In genomic region chr22:50544078-50544745, GRCh38 we compare ENCODE assay signal across 8 cellular contexts. TPM values are rescaled to one million over a fixed set of nuclear protein-coding genes. Genes with fewer than 3 reads are reported as not detected.
DNase-seq lines count a peak whose midpoint lies in the region; ATAC-seq and TF ChIP-seq lines count a peak whose summit lies in the region.

No MANE protein-coding gene starts in this region.

- H3F3A ChIP-seq in smooth muscle cell (ENCODE audit: low read depth) = peaks cover 3% of the 10 kb centered on the region

- 0 out of 2 replicates have a peak overlapping the region, but pooled peaks have one; percentile 29 for H3K4me3 ChIP-seq in ACC112 (ENCODE audit: low read depth, low read length)
- no peak overlapping the region for H3K4me3 ChIP-seq in RWPE2 (ENCODE audit: severe bottlenecking)
- H3K4me3 ChIP-seq in right cardiac atrium (ENCODE audit: low read length) = no peak overlapping the region
- peak overlapping the region; percentile 35 for H3K4me3 ChIP-seq in smooth muscle cell

- ATAC-seq in RWPE2 (ENCODE audit: low read depth) (no peak), right cardiac atrium (peak; percentile 61 to 67), GM18909 (IDR thresholded peaks at IDR 0.05; ENCODE audit: poor library complexity, unreplicated experiment) (no peak)
- ATAC-seq in activated naive CD8-positive, alpha-beta T cell treated with anti-CD3 and anti-CD28 coated beads, Interleukin-2, amount 50 U/mL, for 24 hours = peak; percentile 65

- H3K4me3 Mint-ChIP-seq in activated naive CD8-positive, alpha-beta T cell treated with anti-CD3 and anti-CD28 coated beads, Interleukin-2, amount 50 U/mL, for 24 hours = peak overlapping the region; percentile 55

- H3K36me3 Mint-ChIP-seq in activated naive CD8-positive, alpha-beta T cell treated with anti-CD3 and anti-CD28 coated beads, Interleukin-2, amount 50 U/mL, for 24 hours (ENCODE audit: low read depth) = peaks cover 8% of the 10 kb centered on the region

- H3K36me3 ChIP-seq in ACC112 (ENCODE audit: insufficient read depth, low read length) (no peaks in the 10 kb centered on the region), RWPE2 (ENCODE audit: low read depth) (no peaks in the 10 kb centered on the region), smooth muscle cell (ENCODE audit: low read depth) (no peaks in the 10 kb centered on the region)

- peaks cover 36% of the 10 kb centered on the region for H3K4me1 ChIP-seq in ACC112 (ENCODE audit: control insufficient read depth, insufficient read depth, low read length, unreplicated experiment)
- peaks cover 30% of the 10 kb centered on the region for H3K4me1 ChIP-seq in RWPE2 (ENCODE audit: insufficient read depth, poor library complexity, severe bottlenecking)
- H3K4me1 ChIP-seq in right cardiac atrium (ENCODE audit: control insufficient read depth, insufficient read depth, low read length) = no peaks in the 10 kb centered on the region
- H3K4me1 ChIP-seq in smooth muscle cell (ENCODE audit: low read depth) = peaks cover 18% of the 10 kb centered on the region

- WGBS in right cardiac atrium = 4% methylated on average over 52 of the region's 52 CpGs
- WGBS in smooth muscle cell (ENCODE audit: low lambda C conversion rate) = 12% methylated on average over 52 of the region's 52 CpGs

- H3K27ac ChIP-seq in ACC112 (ENCODE audit: low read depth, low read length) (peak overlapping the region; percentile 12; the same call in 1 of the 2 replicates), RWPE2 (ENCODE audit: poor library complexity, severe bottlenecking) (peak overlapping the region; percentile 11), right cardiac atrium (ENCODE audit: low read length) (no peak overlapping the region), smooth muscle cell (ENCODE audit: low read depth) (peak overlapping the region; percentile 47)

- no peaks in the 10 kb centered on the region for H3K27me3 Mint-ChIP-seq in activated naive CD8-positive, alpha-beta T cell treated with anti-CD3 and anti-CD28 coated beads, Interleukin-2, amount 50 U/mL, for 24 hours

- peak overlapping the region; percentile 47 for H3K9ac ChIP-seq in smooth muscle cell (ENCODE audit: low read depth)

- intact Hi-C loops in right cardiac atrium (cut with DNase I) = no loop called here

- peaks cover 64% of the 10 kb centered on the region for H3K4me1 Mint-ChIP-seq in activated naive CD8-positive, alpha-beta T cell treated with anti-CD3 and anti-CD28 coated beads, Interleukin-2, amount 50 U/mL, for 24 hours

- peak; percentile 27 for TF ChIP-seq POLR2A in GM19099 (IDR thresholded peaks at IDR 0.05; ENCODE audit: extremely low read depth, insufficient read length, low read depth)

- H3K27ac Mint-ChIP-seq in activated naive CD8-positive, alpha-beta T cell treated with anti-CD3 and anti-CD28 coated beads, Interleukin-2, amount 50 U/mL, for 24 hours = peak overlapping the region; percentile 73

- peak overlapping the region; percentile 81 for H2AFZ ChIP-seq in ACC112 (ENCODE audit: low read length, unreplicated experiment)
- H2AFZ ChIP-seq in smooth muscle cell (ENCODE audit: low read depth) = peak overlapping the region; percentile 75

- no peaks in the 10 kb centered on the region for H3K9me3 ChIP-seq in RWPE2 (ENCODE audit: severe bottlenecking)
- no peaks in the 10 kb centered on the region for H3K9me3 ChIP-seq in right cardiac atrium (ENCODE audit: control insufficient read depth, low read length)
- H3K9me3 ChIP-seq in smooth muscle cell (replicated peaks; ENCODE audit: low read depth) = no peaks in the 10 kb centered on the region

- DNase-seq in RWPE2 (ENCODE audit: low spot score) (no peak), right cardiac atrium (peak; percentile 81 to 92 (median 91)), smooth muscle cell (lab: John Stamatoyannopoulos, UW; ENCODE audit: unreplicated experiment) (peak; percentile 53), cortex of kidney (lab: John Stamatoyannopoulos, UW) (no peak)
- DNase-seq in activated naive CD8-positive, alpha-beta T cell treated with anti-CD3 and anti-CD28 coated beads, Interleukin-2, amount 50 U/mL, for 24 hours = peak; percentile 89

- no peaks in the 10 kb centered on the region for H3K79me2 ChIP-seq in ACC112 (ENCODE audit: control insufficient read depth, insufficient read depth, low read length, unreplicated experiment)
- H3K79me2 ChIP-seq in smooth muscle cell (ENCODE audit: low read depth) = no peaks in the 10 kb centered on the region

- TF ChIP-seq CTCF in RWPE2 (IDR thresholded peaks at IDR 0.05; ENCODE audit: poor library complexity, severe bottlenecking) = no peak
- TF ChIP-seq CTCF in smooth muscle cell (IDR thresholded peaks at IDR 0.05; ENCODE audit: borderline replicate concordance, insufficient read depth, poor library complexity, severe bottlenecking) = peak; percentile 49

- peaks cover 6% of the 10 kb centered on the region for H3K9me3 Mint-ChIP-seq in activated naive CD8-positive, alpha-beta T cell treated with anti-CD3 and anti-CD28 coated beads, Interleukin-2, amount 50 U/mL, for 24 hours

- H3K4me2 ChIP-seq in smooth muscle cell = peak overlapping the region; percentile 85

- H4K20me1 ChIP-seq in smooth muscle cell (ENCODE audit: low read depth) = no peaks in the 10 kb centered on the region

- H3K27me3 ChIP-seq in ACC112 (ENCODE audit: insufficient read depth, low read length) (no peaks in the 10 kb centered on the region), RWPE2 (ENCODE audit: insufficient read depth, poor library complexity, severe bottlenecking) (no peaks in the 10 kb centered on the region), right cardiac atrium (ENCODE audit: control insufficient read depth, insufficient read depth) (no peaks in the 10 kb centered on the region), smooth muscle cell (ENCODE audit: low read depth) (no peaks in the 10 kb centered on the region)

RNA-seq across cellular contexts. Expression of gene KLHDC7B, which starts 1.5 kb away (rescaled TPM):
- total RNA-seq in right cardiac atrium = under 1 TPM in 3 of 4 donors, not detected in 1; 0.08 to 0.14 (median 0.09) TPM
- not detected for polyA plus RNA-seq in right cardiac atrium
- total RNA-seq in smooth muscle cell = 0.31 and 1.1 TPM in 2 replicates
- polyA plus RNA-seq in smooth muscle cell = 1.5 and 2.2 TPM in 2 replicates

RNA-seq across cellular contexts. Expression of gene TYMP, which starts 14.4 kb away (rescaled TPM):
- total RNA-seq in right cardiac atrium = 10 to 100 TPM; 14.6 to 35.5 (median 19.3) TPM
- 18.5 TPM for polyA plus RNA-seq in right cardiac atrium
- 85.8 and 87.4 TPM in 2 replicates for total RNA-seq in smooth muscle cell
- polyA plus RNA-seq in smooth muscle cell = 263 and 287 TPM in 2 replicates

RNA-seq across cellular contexts. Expression of gene SYCE3, which starts 18.5 kb away (rescaled TPM):
- not detected for total RNA-seq in right cardiac atrium
- not detected for polyA plus RNA-seq in right cardiac atrium
- not detected in 2 replicates for total RNA-seq in smooth muscle cell
- polyA plus RNA-seq in smooth muscle cell = not detected in 2 replicates

RNA-seq across cellular contexts. Expression of gene SCO2, which starts 18.8 kb away (rescaled TPM):
- total RNA-seq in right cardiac atrium = 1 to 10 TPM in 2 of 4 donors, not detected in 2; 1.4 to 2.2 TPM
- polyA plus RNA-seq in right cardiac atrium = not detected
- total RNA-seq in smooth muscle cell = 1.5 and 3.2 TPM in 2 replicates
- 17.6 and 22.6 TPM in 2 replicates for polyA plus RNA-seq in smooth muscle cell

RNA-seq across cellular contexts. Expression of gene CPT1B, which starts 34.0 kb away (rescaled TPM):
- total RNA-seq in right cardiac atrium (100 to 1,000 TPM; 236 to 290 (median 263) TPM), smooth muscle cell (13.1 and 19.3 TPM in 2 replicates)
- polyA plus RNA-seq in right cardiac atrium (217 TPM), smooth muscle cell (20.7 and 38.3 TPM in 2 replicates)

Comparison
In these comparisons a context has a peak if more than half of its experiments do, and no peak if none do; other contexts are left out.
1. H3K4me3 ChIP-seq: peak in ACC112 (single experiment) and smooth muscle cell (single experiment); none in RWPE2 (single experiment) and right cardiac atrium (single experiment).
2. ATAC-seq: peak in activated naive CD8-positive, alpha-beta T cell treated with anti-CD3 and anti-CD28 coated beads, Interleukin-2, amount 50 U/mL, for 24 hours (single experiment) and right cardiac atrium (2 of 2); none in RWPE2 (single experiment) and GM18909 (single experiment).
3. DNase-seq: peak in activated naive CD8-positive, alpha-beta T cell treated with anti-CD3 and anti-CD28 coated beads, Interleukin-2, amount 50 U/mL, for 24 hours (single experiment), right cardiac atrium (3 of 3) and smooth muscle cell (single experiment); none in RWPE2 (single experiment) and cortex of kidney (single experiment).